26 cellular contexts compared by ENCODE assay signal in the genomic region with DNA sequence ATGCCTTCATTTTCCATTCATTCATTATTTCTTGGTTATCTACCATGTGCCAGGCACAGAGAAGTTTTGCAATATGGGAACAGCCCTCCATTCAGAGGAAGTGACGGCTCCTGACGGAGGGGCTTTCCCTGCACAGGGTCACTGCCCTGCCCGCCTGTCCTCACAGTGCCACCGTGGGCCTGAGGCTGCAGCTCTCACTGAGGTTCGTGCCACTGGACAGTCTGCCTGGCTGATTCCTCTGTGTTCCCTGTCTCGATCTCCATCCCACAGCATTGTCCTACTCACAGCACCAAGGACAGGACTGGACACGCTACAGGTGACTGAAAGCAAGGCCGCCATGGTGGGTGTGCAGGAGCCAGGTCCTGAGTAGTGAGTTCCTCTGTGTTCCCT.
"Had no signal": no experiment of that assay in that cellular context is flagged by ENCODE, and none has a peak within 500 bp of the region (broad histone marks: within the 10 kb centered on the region; RNA-seq: fewer than 3 reads in every experiment).

No MANE protein-coding gene starts in this region.

- H3K4me3 ChIP-seq: ascending aorta, neural progenitor cell, skin epidermis, thoracic aorta, vagina had no signal

- H3K36me3 ChIP-seq: ascending aorta, neural progenitor cell, thoracic aorta, vagina, WERI-Rb-1 had no signal

- H3K9me3 ChIP-seq: ascending aorta, thoracic aorta, vagina had no signal

- H3K9ac ChIP-seq: neural progenitor cell had no signal

- H3K4me2 ChIP-seq: neural progenitor cell had no signal

- H3K27me3 ChIP-seq: ascending aorta, neural progenitor cell, vagina had no signal

- FAIRE-seq: frontal cortex, islet of Langerhans had no signal

- H3K27ac ChIP-seq: ascending aorta, epithelial cell of prostate, neural progenitor cell, skin epidermis, thoracic aorta, vagina, WERI-Rb-1 had no signal

- DNase-seq: activated CD4-positive, alpha-beta T cell treated with anti-CD3 and anti-CD28 coated beads for 48 hours; activated CD4-positive, alpha-beta T cell treated with anti-CD3 and anti-CD28 coated beads, Interleukin-2, amount 50 U/mL, for 48 hours; activated CD8-positive, alpha-beta memory T cell treated with anti-CD3 and anti-CD28 coated beads for 24 hours; activated CD8-positive, alpha-beta memory T cell treated with anti-CD3 and anti-CD28 coated beads, Interleukin-2, amount 50 U/mL, for 4 hours; activated effector memory CD4-positive, alpha-beta T cell treated with anti-CD3 and anti-CD28 coated beads, Interleukin-2, amount 50 U/mL, for 16 hours; activated naive CD4-positive, alpha-beta T cell treated with anti-CD3 and anti-CD28 coated beads, Interleukin-2, amount 10 ng/mL, durations not matched to agents 7 days and 5 days; activated naive CD8-positive, alpha-beta T cell treated with anti-CD3 and anti-CD28 coated beads, Interleukin-2, amount 10 ng/mL, durations not matched to agents 7 days and 5 days; activated T-cell treated with anti-CD3 and anti-CD28 coated beads, Interleukin-2, amount 50 U/mL, for 1 hour; endodermal cell; left colon; midbrain; naive thymus-derived CD8-positive, alpha-beta T cell; stimulated activated CD4-positive, alpha-beta T cell treated with anti-CD3 and anti-CD28 coated beads, Interleukin-12 subunit alpha, Interleukin-12 subunit beta, amount 100 ng/mL, for 4 hours; stimulated activated CD4-positive, alpha-beta T cell treated with anti-CD3 and anti-CD28 coated beads, Interleukin-4, amount 100 ng/mL, for 1 hour; SW 1271; T-helper 17 cell; T1000; WERI-Rb-1 had no signal

- H2AFZ ChIP-seq: neural progenitor cell had no signal

- H3K4me1 ChIP-seq: ascending aorta had no signal
